In genomic region chr18:34720220-34720619, GRCh38 we compare ENCODE assay signal across 25 cellular contexts. TPM values are rescaled to one million over a fixed set of nuclear protein-coding genes. Genes with fewer than 3 reads are reported as not detected.
"Had no signal": no experiment of that assay in that cellular context is flagged by ENCODE, and none has a peak within 500 bp of the region (broad histone marks: within the 10 kb centered on the region; RNA-seq: fewer than 3 reads in every experiment).

No MANE protein-coding gene starts in this region.

- H3K4me1 ChIP-seq: neural progenitor cell, parathyroid adenoma, spleen, suprapubic skin, tibial artery, uterus had no signal

- H3K36me3 Mint-ChIP-seq: immature natural killer cell; naive thymus-derived CD8-positive, alpha-beta T cell; stimulated activated effector memory CD8-positive, alpha-beta T cell treated with anti-CD3 and anti-CD28 coated beads, Interleukin-12 subunit alpha, Interleukin-12 subunit beta, amount 100 ng/mL, for 72 hours had no signal

- H3K27ac Mint-ChIP-seq: immature natural killer cell; mesothelial cell of epicardium; naive thymus-derived CD8-positive, alpha-beta T cell; nephron progenitor cell; neural progenitor cell; stimulated activated effector memory CD8-positive, alpha-beta T cell treated with anti-CD3 and anti-CD28 coated beads, Interleukin-12 subunit alpha, Interleukin-12 subunit beta, amount 100 ng/mL, for 72 hours; stimulated activated naive CD8-positive, alpha-beta T cell treated with anti-CD3 and anti-CD28 coated beads, Interleukin-15, Interleukin-2, amounts not matched to agents 100 ng/mL and 50 ng/mL, for 24 hours had no signal

- H3K36me3 ChIP-seq: left ventricle myocardium inferior, neural progenitor cell, neutrophil, spleen, suprapubic skin, thoracic aorta, tibial artery, uterus had no signal

- H3K4me3 Mint-ChIP-seq: immature natural killer cell; mesothelial cell of epicardium; naive thymus-derived CD8-positive, alpha-beta T cell; nephron progenitor cell; neural progenitor cell; stimulated activated effector memory CD8-positive, alpha-beta T cell treated with anti-CD3 and anti-CD28 coated beads, Interleukin-12 subunit alpha, Interleukin-12 subunit beta, amount 100 ng/mL, for 72 hours; stimulated activated naive CD8-positive, alpha-beta T cell treated with anti-CD3 and anti-CD28 coated beads, Interleukin-15, Interleukin-2, amounts not matched to agents 100 ng/mL and 50 ng/mL, for 24 hours had no signal

- ATAC-seq: naive thymus-derived CD8-positive, alpha-beta T cell; right cardiac atrium; sciatic nerve; stimulated activated effector memory CD8-positive, alpha-beta T cell treated with anti-CD3 and anti-CD28 coated beads, Interleukin-12 subunit alpha, Interleukin-12 subunit beta, amount 100 ng/mL, for 72 hours had no signal

- H3K4me1 Mint-ChIP-seq: mesothelial cell of epicardium; naive thymus-derived CD8-positive, alpha-beta T cell; nephron progenitor cell; neural progenitor cell; stimulated activated effector memory CD8-positive, alpha-beta T cell treated with anti-CD3 and anti-CD28 coated beads, Interleukin-12 subunit alpha, Interleukin-12 subunit beta, amount 100 ng/mL, for 72 hours had no signal

- H3K9me3 ChIP-seq: neutrophil, suprapubic skin, thoracic aorta, uterus had no signal

- H3K4me3 ChIP-seq: left ventricle myocardium inferior, lung, neural progenitor cell, skin epidermis, spleen, suprapubic skin, thoracic aorta, tibial artery, uterus had no signal

- H3K9me3 Mint-ChIP-seq: immature natural killer cell; naive thymus-derived CD8-positive, alpha-beta T cell had no signal

- DNase-seq: hypothalamus; immature natural killer cell; kidney; left ventricle myocardium inferior; mesendoderm; naive thymus-derived CD8-positive, alpha-beta T cell; nephron progenitor cell; occipital lobe; right cardiac atrium; spleen; stimulated activated CD4-positive, alpha-beta T cell treated with anti-CD3 and anti-CD28 coated beads, Interleukin-4, amount 100 ng/mL, for 24 hours; stimulated activated naive CD4-positive, alpha-beta T cell; tibial artery; uterus had no signal

RNA-seq across cellular contexts. Expression of gene DTNA, which starts 10.1 kb away (rescaled TPM):
- total RNA-seq: naive thymus-derived CD8-positive, alpha-beta T cell had no signal
